Comparison of ENCODE assay signal across 27 cellular contexts in genomic region chr16:86899156-86899555, GRCh38.
"Had no signal": no experiment of that assay in that cellular context is flagged by ENCODE, and none has a peak within 500 bp of the region (broad histone marks: within the 10 kb centered on the region; RNA-seq: fewer than 3 reads in every experiment).

No MANE protein-coding gene starts in this region.

- H3K27ac Mint-ChIP-seq: activated B cell treated with CpG ODN at 0.5 μM for 24 hours; activated CD8-positive, alpha-beta memory T cell treated with anti-CD3 and anti-CD28 coated beads, Interleukin-2, amount 10 ng/mL, durations not matched to agents 7 days and 5 days; activated CD8-positive, alpha-beta T cell treated with anti-CD3 and anti-CD28 coated beads for 36 hours; activated naive CD4-positive, alpha-beta T cell treated with anti-CD3 and anti-CD28 coated beads, Interleukin-2, amount 50 U/mL, for 72 hours; brain; dendritic cell treated with granulocyte-macrophage colony-stimulating factor and Interleukin-4, amounts not matched to agents 40 ng/mL and 50 ng/mL, for 4 days; naive B cell; nephron progenitor cell; T-helper 2 cell treated with Interferon-gamma antibody and Interleukin-4, amounts not matched to agents 5 μg/mL and 100 μg/mL, for 36 hours had no signal

- H3K27me3 ChIP-seq: foreskin keratinocyte, pancreas, testis had no signal

- H3K27ac ChIP-seq: esophagus muscularis mucosa, foreskin keratinocyte, heart right ventricle, left lung, pancreas, prostate gland, sigmoid colon, testis, transverse colon had no signal

- ATAC-seq: activated CD8-positive, alpha-beta memory T cell treated with anti-CD3 and anti-CD28 coated beads, Interleukin-2, amount 10 ng/mL, durations not matched to agents 7 days and 5 days; activated CD8-positive, alpha-beta T cell treated with anti-CD3 and anti-CD28 coated beads for 36 hours; activated naive CD4-positive, alpha-beta T cell treated with anti-CD3 and anti-CD28 coated beads, Interleukin-2, amount 50 U/mL, for 72 hours; heart right ventricle; left lung; pancreas had no signal

- DNase-seq: activated B cell treated with CpG ODN at 0.5 μM for 24 hours; activated CD4-positive, alpha-beta T cell treated with anti-CD3 and anti-CD28 coated beads, Interleukin-2, amount 50 U/mL, for 1 hour; activated CD8-positive, alpha-beta memory T cell treated with anti-CD3 and anti-CD28 coated beads, Interleukin-2, amount 10 ng/mL, durations not matched to agents 7 days and 5 days; activated CD8-positive, alpha-beta T cell treated with anti-CD3 and anti-CD28 coated beads for 36 hours; activated naive CD4-positive, alpha-beta T cell; activated T-cell treated with anti-CD3 and anti-CD28 coated beads, Interleukin-2, amount 50 U/mL, for 48 hours; central memory CD4-positive, alpha-beta T cell; heart right ventricle; left lung; naive B cell; nephron progenitor cell; pancreas; retina; sigmoid colon; stimulated activated CD4-positive, alpha-beta T cell treated with anti-CD3 and anti-CD28 coated beads, Interleukin-2, amount 100 ng/mL, for 48 hours; stimulated activated naive CD4-positive, alpha-beta T cell treated with Interleukin-2 at 50 U/mL for 16 hours; T-helper 1 cell; testis; transverse colon had no signal

- H3K9me3 Mint-ChIP-seq: activated B cell treated with CpG ODN at 0.5 μM for 24 hours; activated CD8-positive, alpha-beta T cell treated with anti-CD3 and anti-CD28 coated beads for 36 hours; activated naive CD4-positive, alpha-beta T cell treated with anti-CD3 and anti-CD28 coated beads, Interleukin-2, amount 50 U/mL, for 72 hours; activated T-helper 2 cell treated with anti-CD3 and anti-CD28 coated beads, Interferon-gamma antibody, Interleukin-2, Interleukin-4, amounts not matched to agents 10 μg/mL and 5 μg/mL and 100 μg/mL, durations not matched to agents 14 hours and 24 hours and 36 hours; dendritic cell treated with granulocyte-macrophage colony-stimulating factor and Interleukin-4, amounts not matched to agents 40 ng/mL and 50 ng/mL, for 4 days; naive B cell; T-helper 2 cell treated with Interferon-gamma antibody and Interleukin-4, amounts not matched to agents 5 μg/mL and 100 μg/mL, for 36 hours had no signal

- H3K4me3 ChIP-seq: esophagus muscularis mucosa, heart right ventricle, left lung, pancreas, prostate gland, sigmoid colon, testis, transverse colon had no signal

- H3K4me1 ChIP-seq: esophagus muscularis mucosa, foreskin keratinocyte, left lung, pancreas, prostate gland, sigmoid colon, testis, transverse colon had no signal

- H3K27me3 Mint-ChIP-seq: activated B cell treated with CpG ODN at 0.5 μM for 24 hours; activated CD8-positive, alpha-beta memory T cell treated with anti-CD3 and anti-CD28 coated beads, Interleukin-2, amount 10 ng/mL, durations not matched to agents 7 days and 5 days; activated CD8-positive, alpha-beta T cell treated with anti-CD3 and anti-CD28 coated beads for 36 hours had no signal

- H3K4me1 Mint-ChIP-seq: activated B cell treated with CpG ODN at 0.5 μM for 24 hours; activated CD8-positive, alpha-beta memory T cell treated with anti-CD3 and anti-CD28 coated beads, Interleukin-2, amount 10 ng/mL, durations not matched to agents 7 days and 5 days; naive B cell had no signal

- H3K36me3 ChIP-seq: esophagus muscularis mucosa, heart right ventricle, left lung, pancreas, prostate gland, sigmoid colon, transverse colon had no signal

- H3K4me3 Mint-ChIP-seq: activated B cell treated with CpG ODN at 0.5 μM for 24 hours; activated CD8-positive, alpha-beta memory T cell treated with anti-CD3 and anti-CD28 coated beads, Interleukin-2, amount 10 ng/mL, durations not matched to agents 7 days and 5 days; activated CD8-positive, alpha-beta T cell treated with anti-CD3 and anti-CD28 coated beads for 36 hours; brain; dendritic cell treated with granulocyte-macrophage colony-stimulating factor and Interleukin-4, amounts not matched to agents 40 ng/mL and 50 ng/mL, for 4 days; naive B cell; nephron progenitor cell; T-helper 2 cell treated with Interferon-gamma antibody and Interleukin-4, amounts not matched to agents 5 μg/mL and 100 μg/mL, for 36 hours had no signal

- H3K9me3 ChIP-seq: esophagus muscularis mucosa, heart right ventricle, left lung, pancreas, prostate gland, sigmoid colon, testis, transverse colon had no signal

- H3K36me3 Mint-ChIP-seq: activated CD8-positive, alpha-beta memory T cell treated with anti-CD3 and anti-CD28 coated beads, Interleukin-2, amount 10 ng/mL, durations not matched to agents 7 days and 5 days; activated naive CD4-positive, alpha-beta T cell treated with anti-CD3 and anti-CD28 coated beads, Interleukin-2, amount 50 U/mL, for 72 hours; brain; naive B cell had no signal
